ENCODE assay signal across 22 cellular contexts in the genomic region with DNA sequence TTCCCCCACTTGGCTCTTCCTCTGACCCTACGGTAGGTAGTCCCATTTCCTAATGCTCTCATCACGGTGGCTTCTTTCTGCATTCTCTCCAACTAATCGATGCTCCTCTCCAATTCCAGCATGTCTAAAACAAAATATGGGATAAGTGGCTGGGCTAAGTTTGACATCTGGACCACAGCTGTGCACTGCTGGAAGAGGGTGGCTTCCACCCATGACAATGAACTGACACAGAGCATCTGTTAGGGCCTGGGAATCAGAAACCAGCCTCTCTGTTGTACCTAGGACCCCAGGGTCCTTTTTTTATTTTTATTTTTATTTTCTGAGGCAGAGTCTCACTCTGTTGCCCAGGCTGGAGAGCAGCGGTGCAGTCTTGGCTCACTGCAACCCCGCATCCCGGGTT. TPM values are rescaled to one million over a fixed set of nuclear protein-coding genes. Genes with fewer than 3 reads are reported as not detected.
DNase-seq lines count a peak whose midpoint lies in the region; ATAC-seq and TF ChIP-seq lines count a peak whose summit lies in the region.
"Had no signal": no experiment of that assay in that cellular context is flagged by ENCODE, and none has a peak within 500 bp of the region (broad histone marks: within the 10 kb centered on the region; RNA-seq: fewer than 3 reads in every experiment).

No MANE protein-coding gene starts in this region.

- no peaks in the 10 kb centered on the region for H3K79me2 ChIP-seq in SK-N-SH (ENCODE audit: insufficient read depth)

- H3K9ac ChIP-seq in SK-N-SH: no peak overlapping the region

- TF ChIP-seq CTCF in right atrium auricular region (IDR thresholded peaks at IDR 0.05) (no peak), AG10803 (conservative IDR thresholded peaks at IDR 0.05; ENCODE audit: low read length) (no peak), SK-N-SH (IDR thresholded peaks at IDR 0.05) (no peak), left ventricle myocardium inferior (IDR thresholded peaks at IDR 0.05; ENCODE audit: borderline replicate concordance) (no peak)

- no peak overlapping the region for H3K4me3 ChIP-seq in right atrium auricular region
- H3K4me3 ChIP-seq in AG10803 (ENCODE audit: low read length): no peak overlapping the region
- H3K4me3 ChIP-seq in SK-N-SH (ENCODE audit: low read depth in 2 of 2, low read length in 1 of 2): no peak overlapping the region
- H3K4me3 ChIP-seq in left ventricle myocardium inferior: no peak overlapping the region
- H3K4me3 ChIP-seq: GM12878, GM23338 had no signal

- H3K27ac Mint-ChIP-seq in stimulated activated naive CD8-positive, alpha-beta T cell treated with anti-CD3 and anti-CD28 coated beads, Interleukin-15, amount 100 ng/mL, for 72 hours: no peak overlapping the region
- H3K27ac Mint-ChIP-seq: CD8-positive, alpha-beta T cell; GM23338 had no signal

- no peak for TF ChIP-seq RAD21 in SK-N-SH (IDR thresholded peaks at IDR 0.05; ENCODE audit: low read length)

- no peaks in the 10 kb centered on the region for H3K9me3 Mint-ChIP-seq in stimulated activated naive CD8-positive, alpha-beta T cell treated with anti-CD3 and anti-CD28 coated beads, Interleukin-15, amount 100 ng/mL, for 72 hours
- H3K9me3 Mint-ChIP-seq: CD4-positive, CD25-positive, alpha-beta regulatory T cell; CD8-positive, alpha-beta T cell; GM23338; H9 had no signal

- intact Hi-C loops in Right ventricle myocardium superior (cut with DNase I) (no loop called here), left ventricle myocardium inferior (cut with micrococcal nuclease) (no loop called here)

- H3K36me3 ChIP-seq in right atrium auricular region (no peaks in the 10 kb centered on the region), SK-N-SH (replicated peaks in 1 of 2; ENCODE audit: control insufficient read depth in 1 of 2, insufficient read depth in 2 of 2, low read length in 1 of 2) (no peaks in the 10 kb centered on the region), left ventricle myocardium inferior (no peaks in the 10 kb centered on the region)

- H3K27me3 Mint-ChIP-seq in stimulated activated naive CD8-positive, alpha-beta T cell treated with anti-CD3 and anti-CD28 coated beads, Interleukin-15, amount 100 ng/mL, for 72 hours: no peaks in the 10 kb centered on the region
- H3K27me3 Mint-ChIP-seq: CD4-positive, CD25-positive, alpha-beta regulatory T cell had no signal

- CTCF ChIA-PET in SK-N-SH (lab: Yijun Ruan, JAX): interaction anchor here (0.9 to 2.3 kb wide), 6 partner anchors 19 to 561 kb away, joined by 3 to 9 read pairs (median 4); no protein-coding TSS in a partner anchor

- H3K4me2 ChIP-seq in SK-N-SH: no peak overlapping the region
- H3K4me2 ChIP-seq: GM23338 had no signal

- no peak for TF ChIP-seq EP300 in SK-N-SH (IDR thresholded peaks at IDR 0.05; ENCODE audit: borderline replicate concordance in 1 of 2, low read depth in 1 of 2, low read length in 1 of 2)

- POLR2A ChIA-PET in SK-N-SH (lab: Yijun Ruan, JAX): interaction anchor here (0.7 kb wide), 1 partner anchor 466 kb away, joined by 3 read pairs; no protein-coding TSS in a partner anchor

- no peak overlapping the region for H3K27ac ChIP-seq in right atrium auricular region
- peak overlapping the region in 1 of 2 experiments; percentile 4; a peak in 1 of 4 replicates for H3K27ac ChIP-seq in SK-N-SH (ENCODE audit: low read depth in 2 of 2, low read length in 1 of 2)
- H3K27ac ChIP-seq in left ventricle myocardium inferior (replicated peaks): no peak overlapping the region
- H3K27ac ChIP-seq: 22Rv1, C4-2B had no signal

- DNase-seq in Right ventricle myocardium superior: no peak
- no peak for DNase-seq in right atrium auricular region (ENCODE audit: low spot score)
- peak; percentile 14 for DNase-seq in AG10803 (ENCODE audit: low read depth)
- peak; percentile 54 for DNase-seq in SK-N-SH
- DNase-seq in left ventricle myocardium inferior: peak; percentile 21
- DNase-seq in AG08395 (ENCODE audit: low spot score): no peak
- no peak for DNase-seq in HuH-7.5 (ENCODE audit: low spot score)
- DNase-seq in stimulated activated naive CD8-positive, alpha-beta T cell treated with anti-CD3 and anti-CD28 coated beads, Interleukin-15, amount 100 ng/mL, for 72 hours: no peak
- DNase-seq: Caco-2; CD4-positive, CD25-positive, alpha-beta regulatory T cell; CD8-positive, alpha-beta T cell; DMS 273 treated with DMSO at 0.1 percent for 48 hours; DMS79; EL; GDM1; H9 had no signal

- H3K27me3 ChIP-seq in right atrium auricular region (no peaks in the 10 kb centered on the region), SK-N-SH (ENCODE audit: insufficient read depth) (no peaks in the 10 kb centered on the region), left ventricle myocardium inferior (ENCODE audit: low read depth) (no peaks in the 10 kb centered on the region)

- H4K20me1 ChIP-seq in SK-N-SH (ENCODE audit: insufficient read depth): no peaks in the 10 kb centered on the region

- H3F3A ChIP-seq in SK-N-SH (replicated peaks; ENCODE audit: insufficient read depth): no peaks in the 10 kb centered on the region

- H3K9me2 ChIP-seq in SK-N-SH: no peaks in the 10 kb centered on the region

- 78% methylated on average over 6 of the region's 6 CpGs for WGBS in SK-N-SH (ENCODE audit: low lambda C conversion rate)

- no peaks in the 10 kb centered on the region for H3K4me1 ChIP-seq in right atrium auricular region
- H3K4me1 ChIP-seq in SK-N-SH (ENCODE audit: control insufficient read depth in 1 of 2, insufficient read depth in 2 of 2, low read depth in 1 of 2, low read length in 1 of 2): peaks cover 0 to 19% of the 10 kb centered on the region in 2 experiments; a peak in 1 of 4 replicates
- no peaks in the 10 kb centered on the region for H3K4me1 ChIP-seq in left ventricle myocardium inferior
- H3K4me1 ChIP-seq: Caco-2 had no signal

- H3K4me1 Mint-ChIP-seq in stimulated activated naive CD8-positive, alpha-beta T cell treated with anti-CD3 and anti-CD28 coated beads, Interleukin-15, amount 100 ng/mL, for 72 hours: no peaks in the 10 kb centered on the region
- H3K4me1 Mint-ChIP-seq: CD4-positive, CD25-positive, alpha-beta regulatory T cell had no signal

- no peaks in the 10 kb centered on the region for H3K9me3 ChIP-seq in right atrium auricular region
- no peaks in the 10 kb centered on the region for H3K9me3 ChIP-seq in SK-N-SH
- H3K9me3 ChIP-seq in left ventricle myocardium inferior (replicated peaks): no peaks in the 10 kb centered on the region
- H3K9me3 ChIP-seq: Caco-2 had no signal

- H3K4me3 Mint-ChIP-seq in stimulated activated naive CD8-positive, alpha-beta T cell treated with anti-CD3 and anti-CD28 coated beads, Interleukin-15, amount 100 ng/mL, for 72 hours: no peak overlapping the region
- H3K4me3 Mint-ChIP-seq: CD4-positive, CD25-positive, alpha-beta regulatory T cell; CD8-positive, alpha-beta T cell; GM23338; H9 had no signal

- peak; percentile 53 for ATAC-seq in Right ventricle myocardium superior (ENCODE audit: poor library complexity)
- ATAC-seq in stimulated activated naive CD8-positive, alpha-beta T cell treated with anti-CD3 and anti-CD28 coated beads, Interleukin-15, amount 100 ng/mL, for 72 hours: no peak
- ATAC-seq: CD8-positive, alpha-beta T cell; GM12878; GM23338; HCT116 had no signal

- H2AFZ ChIP-seq in SK-N-SH (ENCODE audit: low read depth): no peak overlapping the region

TF ChIP-seq in SK-N-SH, 30 proteins besides CTCF, POLR2A, EP300 and RAD21:
- TF ChIP-seq, protein P1, sequence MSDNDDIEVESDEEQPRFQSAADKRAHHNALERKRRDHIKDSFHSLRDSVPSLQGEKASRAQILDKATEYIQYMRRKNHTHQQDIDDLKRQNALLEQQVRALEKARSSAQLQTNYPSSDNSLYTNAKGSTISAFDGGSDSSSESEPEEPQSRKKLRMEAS (IDR thresholded peaks at IDR 0.05; ENCODE audit: low read depth): no peak
- TF ChIP-seq RCOR1 (IDR thresholded peaks at IDR 0.05; ENCODE audit: low read length) (peak; percentile 11; the same call in 1 of the 2 replicates), NRF1 (IDR thresholded peaks at IDR 0.05; ENCODE audit: low read depth, low read length) (no peak), RFX5 (IDR thresholded peaks at IDR 0.05; ENCODE audit: low read length) (no peak), MXI1 (IDR thresholded peaks at IDR 0.05; ENCODE audit: low read depth, low read length) (no peak), POLR2AphosphoS5 (IDR thresholded peaks at IDR 0.05; ENCODE audit: low read depth, low read length) (no peak), TCF12 (IDR thresholded peaks at IDR 0.05) (peak; percentile 22; the same call in 1 of the 2 replicates), FOXJ3 (CRISPR knock-in tag; IDR thresholded peaks at IDR 0.05) (no peak), EZH2phosphoT487 (IDR thresholded peaks at IDR 0.05; ENCODE audit: borderline replicate concordance, low read depth) (no peak), YY1 (IDR thresholded peaks at IDR 0.05; ENCODE audit: low read depth) (no peak), GATA2 (CRISPR knock-in tag; IDR thresholded peaks at IDR 0.05) (no peak)

RNA-seq across cellular contexts. Expression of a gene that starts 29.0 kb away (rescaled TPM):
- 5.5 TPM for total RNA-seq in Right ventricle myocardium superior
- 10 to 100 TPM in 1 of 2 donors, 1 to 10 TPM in 1; 7.4 to 15.5 TPM for total RNA-seq in right atrium auricular region
- polyA plus RNA-seq in SK-N-SH (2012; rRNA removed): 23.5 and 23.7 TPM in 2 replicates
- polyA plus RNA-seq in SK-N-SH (2012; cell fraction: cytosol; rRNA removed): 18.3 and 21.7 TPM in 2 replicates
- polyA plus RNA-seq in SK-N-SH (2012; cell fraction: nucleus; rRNA removed): 17.8 and 21.7 TPM in 2 replicates
- total RNA-seq in left ventricle myocardium inferior: 6.4 TPM

RNA-seq across cellular contexts. Expression of a gene that starts 43.3 kb away (rescaled TPM):
- total RNA-seq in Right ventricle myocardium superior: 0.56 TPM
- 1 to 10 TPM in 1 of 2 donors, under 1 TPM in 1; 0.20 to 1.1 TPM for total RNA-seq in right atrium auricular region
- polyA plus RNA-seq in SK-N-SH (2012; rRNA removed): 0.44 and 0.67 TPM in 2 replicates
- polyA plus RNA-seq in SK-N-SH (2012; cell fraction: cytosol; rRNA removed): 0.41 and 0.47 TPM in 2 replicates
- 0.49 and 0.73 TPM in 2 replicates for polyA plus RNA-seq in SK-N-SH (2012; cell fraction: nucleus; rRNA removed)
- total RNA-seq in left ventricle myocardium inferior: 0.69 TPM
- total RNA-seq: CD8-positive, alpha-beta T cell had no signal
- polyA plus RNA-seq: BJ had no signal

Comparison
In these comparisons a context has a peak if more than half of its experiments do, and no peak if none do; other contexts are left out.
1. DNase-seq: peak in AG10803 (single experiment), SK-N-SH (single experiment) and left ventricle myocardium inferior (single experiment); none in Right ventricle myocardium superior (single experiment), right atrium auricular region (single experiment), AG08395 (single experiment), HuH-7.5 (single experiment) and stimulated activated naive CD8-positive, alpha-beta T cell treated with anti-CD3 and anti-CD28 coated beads, Interleukin-15, amount 100 ng/mL, for 72 hours (0 of 2).